ENCODE assay signal across 8 cellular contexts in genomic region chr4:82268050-82268825, GRCh38.
DNase-seq lines count a peak whose midpoint lies in the region; ATAC-seq and TF ChIP-seq lines count a peak whose summit lies in the region.

No MANE protein-coding gene starts in this region.

- no peak overlapping the region for H3K27ac Mint-ChIP-seq in activated B cell treated with CpG ODN at 0.5 μM for 24 hours
- H3K27ac Mint-ChIP-seq in stimulated activated naive CD8-positive, alpha-beta T cell treated with anti-CD3 and anti-CD28 coated beads, Interleukin-15, amount 100 ng/mL, for 72 hours: no peak overlapping the region

- POLR2A ChIA-PET in activated B cell treated with CpG ODN at 0.5 μM for 24 hours (lab: Charles Lee): interaction anchor here (1.3 to 2.0 kb wide), 5 partner anchors 12 to 796 kb away, joined by 3 to 10 read pairs (median 4); partner anchors contain the start of genes HNRNPDL and RASGEF1B

- no peak overlapping the region for H3K27ac ChIP-seq in BLaER1
- no peak overlapping the region for H3K27ac ChIP-seq in effector memory CD4-positive, alpha-beta T cell (ENCODE audit: insufficient read depth, low read length, poor library complexity, severe bottlenecking)

- peak; percentile 86 for ATAC-seq in GM18870 (IDR thresholded peaks at IDR 0.05; ENCODE audit: unreplicated experiment)
- ATAC-seq in HG03354 (IDR thresholded peaks at IDR 0.05; ENCODE audit: poor library complexity, severe bottlenecking, unreplicated experiment): peak; percentile 87
- peak; percentile 89 for ATAC-seq in activated B cell treated with CpG ODN at 0.5 μM for 24 hours (ENCODE audit: low read depth)
- ATAC-seq in stimulated activated naive CD8-positive, alpha-beta T cell treated with anti-CD3 and anti-CD28 coated beads, Interleukin-15, amount 100 ng/mL, for 72 hours: peak; percentile 96

- no peaks in the 10 kb centered on the region for H3K27me3 ChIP-seq in BLaER1
- H3K27me3 ChIP-seq in effector memory CD4-positive, alpha-beta T cell (replicated peaks; ENCODE audit: control insufficient read depth, insufficient read depth, low read length, poor library complexity, severe bottlenecking): no peaks in the 10 kb centered on the region

- CTCF ChIA-PET in activated B cell treated with CpG ODN at 0.5 μM for 24 hours (lab: Charles Lee): interaction anchor here (0.7 to 3.3 kb wide), 23 partner anchors 12 to 872 kb away, joined by 3 to 26 read pairs (median 4); partner anchors contain the start of gene RASGEF1B

- H4K20me1 ChIP-seq in BLaER1: no peaks in the 10 kb centered on the region

- intact Hi-C loops in activated B cell treated with CpG ODN at 0.5 μM for 24 hours (cut with micrococcal nuclease): loop anchor here (1.0 to 5.0 kb wide), 10 partner anchors 17 to 862 kb away; no protein-coding TSS in a partner anchor

- DNase-seq in NCI-H2227 (lab: John Stamatoyannopoulos, UW; ENCODE audit: unreplicated experiment): peak; percentile 63
- DNase-seq in activated B cell treated with CpG ODN at 0.5 μM for 24 hours: no peak
- DNase-seq in effector memory CD4-positive, alpha-beta T cell: peak in 2 of 3 donors; percentile 1 to 13
- peak; percentile 93 for DNase-seq in medulla oblongata (ENCODE audit: extremely low spot score)
- DNase-seq in stimulated activated naive CD8-positive, alpha-beta T cell treated with anti-CD3 and anti-CD28 coated beads, Interleukin-15, amount 100 ng/mL, for 72 hours: peak; percentile 23 to 35

- H3K4me2 ChIP-seq in BLaER1: peak overlapping the region; percentile 53

- H3K9me3 Mint-ChIP-seq in activated B cell treated with CpG ODN at 0.5 μM for 24 hours: peaks cover 3% of the 10 kb centered on the region
- no peaks in the 10 kb centered on the region for H3K9me3 Mint-ChIP-seq in stimulated activated naive CD8-positive, alpha-beta T cell treated with anti-CD3 and anti-CD28 coated beads, Interleukin-15, amount 100 ng/mL, for 72 hours

- peaks cover 23% of the 10 kb centered on the region for H3K9me3 ChIP-seq in BLaER1
- H3K9me3 ChIP-seq in effector memory CD4-positive, alpha-beta T cell (ENCODE audit: control insufficient read depth, low read length): no peaks in the 10 kb centered on the region

- no peak overlapping the region for H3K9ac ChIP-seq in BLaER1

- no peaks in the 10 kb centered on the region for H3K36me3 Mint-ChIP-seq in activated B cell treated with CpG ODN at 0.5 μM for 24 hours (ENCODE audit: low read depth)

- H3K36me3 ChIP-seq in BLaER1: no peaks in the 10 kb centered on the region
- no peaks in the 10 kb centered on the region for H3K36me3 ChIP-seq in effector memory CD4-positive, alpha-beta T cell (ENCODE audit: control insufficient read depth, insufficient read depth, low read length)

- peaks cover 42% of the 10 kb centered on the region for H3K4me1 ChIP-seq in BLaER1
- H3K4me1 ChIP-seq in effector memory CD4-positive, alpha-beta T cell (ENCODE audit: control insufficient read depth, insufficient read depth, low read length, poor library complexity, severe bottlenecking): peaks cover 3% of the 10 kb centered on the region

- H3K4me3 ChIP-seq in BLaER1: no peak overlapping the region
- no peak overlapping the region for H3K4me3 ChIP-seq in effector memory CD4-positive, alpha-beta T cell (ENCODE audit: insufficient read depth, low read depth, low read length, poor library complexity, severe bottlenecking)

- peaks cover 32% of the 10 kb centered on the region for H3K4me1 Mint-ChIP-seq in activated B cell treated with CpG ODN at 0.5 μM for 24 hours
- H3K4me1 Mint-ChIP-seq in stimulated activated naive CD8-positive, alpha-beta T cell treated with anti-CD3 and anti-CD28 coated beads, Interleukin-15, amount 100 ng/mL, for 72 hours: peaks cover 14% of the 10 kb centered on the region

- peak; percentile 62 for TF ChIP-seq CTCF in activated B cell treated with CpG ODN at 0.5 μM for 24 hours (IDR thresholded peaks at IDR 0.05)

- peaks cover 3% of the 10 kb centered on the region for H3K27me3 Mint-ChIP-seq in activated B cell treated with CpG ODN at 0.5 μM for 24 hours
- H3K27me3 Mint-ChIP-seq in stimulated activated naive CD8-positive, alpha-beta T cell treated with anti-CD3 and anti-CD28 coated beads, Interleukin-15, amount 100 ng/mL, for 72 hours: no peaks in the 10 kb centered on the region

- H3K4me3 Mint-ChIP-seq in activated B cell treated with CpG ODN at 0.5 μM for 24 hours: no peak overlapping the region
- no peak overlapping the region for H3K4me3 Mint-ChIP-seq in stimulated activated naive CD8-positive, alpha-beta T cell treated with anti-CD3 and anti-CD28 coated beads, Interleukin-15, amount 100 ng/mL, for 72 hours
